8 cellular contexts compared by ENCODE assay signal in the genomic region with DNA sequence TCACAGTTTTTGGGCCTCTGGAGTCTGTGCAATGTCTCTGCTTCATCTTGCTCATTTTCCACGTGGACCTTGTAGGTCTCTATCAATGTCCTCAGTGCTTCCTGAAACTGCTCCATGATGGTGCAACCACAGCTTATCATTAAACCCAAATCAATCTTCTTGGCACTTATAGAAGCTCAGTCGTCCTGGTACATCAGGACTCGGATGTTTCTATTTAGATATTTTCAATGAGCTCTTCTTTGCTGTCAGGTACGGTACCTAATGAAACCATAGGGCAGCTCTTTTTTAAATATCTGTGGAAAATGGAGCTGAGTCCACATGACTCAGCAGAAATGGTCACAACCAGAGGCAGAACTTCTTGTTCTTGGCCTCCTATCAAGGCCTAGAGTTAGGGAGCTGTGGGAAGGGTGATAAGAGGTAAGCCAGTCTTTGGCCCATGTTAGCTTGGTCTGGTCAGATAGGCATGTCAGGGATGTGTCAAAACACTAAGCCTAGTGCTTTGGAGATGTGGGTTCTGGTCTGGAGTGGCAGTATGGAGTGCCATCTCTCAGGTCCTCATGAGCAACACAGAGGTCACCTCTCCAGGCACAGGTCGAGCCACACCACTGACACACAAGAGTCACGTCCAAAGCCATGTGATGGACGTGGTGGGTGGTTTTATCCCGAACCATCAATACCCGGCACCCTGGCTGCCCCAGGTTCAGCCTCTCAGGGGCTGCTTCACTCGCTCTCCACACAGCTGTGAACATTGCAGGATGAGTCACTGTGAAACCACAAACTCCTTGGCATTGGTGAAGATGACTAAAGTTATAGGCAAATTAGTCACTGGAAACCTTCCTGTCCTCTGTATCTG.
DNase-seq lines count a peak whose midpoint lies in the region; ATAC-seq and TF ChIP-seq lines count a peak whose summit lies in the region.

No MANE protein-coding gene starts in this region.

- ATAC-seq in GM18868 (IDR thresholded peaks at IDR 0.05; ENCODE audit: unreplicated experiment) (peak; percentile 90), HG03025 (IDR thresholded peaks at IDR 0.05; ENCODE audit: low FRiP score, unreplicated experiment) (peak; percentile 82), heart right ventricle (peak; percentile 46 to 88 (median 64))

- no peak overlapping the region for H3K4me3 ChIP-seq in heart right ventricle

- intact Hi-C loops in heart right ventricle (cut with DNase I): no loop called here

- no peaks in the 10 kb centered on the region for H3K9me3 ChIP-seq in heart right ventricle

- H3K27ac ChIP-seq in heart right ventricle: peak overlapping the region in 1 of 10 donors; percentile 70

- DNase-seq in OCI-M2 (lab: John Stamatoyannopoulos, UW; ENCODE audit: unreplicated experiment) (peak; percentile 99), heart right ventricle (peak in 1 of 2 donors; percentile 20), NCI-H774 (lab: John Stamatoyannopoulos, UW) (no peak), NCI-H1417 (lab: John Stamatoyannopoulos, UW) (no peak)
- peak; percentile 9 to 30 for DNase-seq in activated T-helper 1 cell treated with anti-CD3 and anti-CD28 coated beads, Interleukin-2, amount 50 U/mL, for 16 hours (ENCODE audit: low read depth in 1 of 2, low spot score in 1 of 2)
- peak; percentile 62 to 67 for DNase-seq in stimulated activated CD4-positive, alpha-beta T cell treated with anti-CD3 and anti-CD28 coated beads, Interleukin-2, amount 100 ng/mL, for 24 hours

- peaks cover 0 to 54% (median 25%) of the 10 kb centered on the region in 9 donors for H3K4me1 ChIP-seq in heart right ventricle

- H3K27me3 ChIP-seq in heart right ventricle: no peaks in the 10 kb centered on the region

- H3K36me3 ChIP-seq in heart right ventricle: peaks cover 0 to 50% (median 0%) of the 10 kb centered on the region in 9 donors

- WGBS in heart right ventricle, 2 donors: 71 to 78% methylated on average over 10 of the region's 10 CpGs

- no peak for TF ChIP-seq CTCF in heart right ventricle (IDR thresholded peaks at IDR 0.05)

Comparison
In these comparisons a context has a peak if more than half of its experiments do, and no peak if none do; other contexts are left out.
1. DNase-seq: peak in OCI-M2 (single experiment), activated T-helper 1 cell treated with anti-CD3 and anti-CD28 coated beads, Interleukin-2, amount 50 U/mL, for 16 hours (2 of 2) and stimulated activated CD4-positive, alpha-beta T cell treated with anti-CD3 and anti-CD28 coated beads, Interleukin-2, amount 100 ng/mL, for 24 hours (2 of 2); none in NCI-H774 (single experiment) and NCI-H1417 (0 of 3).
2. Peak in every context shown above with its lines, with median percentiles within 50 percentile points of each other: ATAC-seq.